Comparison of ENCODE assay signal across 29 cellular contexts in genomic region chr21:33112670-33113596, GRCh38. TPM values are rescaled to one million over a fixed set of nuclear protein-coding genes. Genes with fewer than 3 reads are reported as not detected.
DNase-seq lines count a peak whose midpoint lies in the region; ATAC-seq and TF ChIP-seq lines count a peak whose summit lies in the region.
"Had no signal": no experiment of that assay in that cellular context is flagged by ENCODE, and none has a peak within 500 bp of the region (broad histone marks: within the 10 kb centered on the region; RNA-seq: fewer than 3 reads in every experiment).

No MANE protein-coding gene starts in this region.

- H3K23ac ChIP-seq in mesendoderm (ENCODE audit: low read length) = peak overlapping the region; percentile 57

- H2BK15ac ChIP-seq in mesendoderm (replicated peaks; ENCODE audit: low read depth) = no peak overlapping the region

- H3K4me1 ChIP-seq in SJCRH30 = peaks cover 37% of the 10 kb centered on the region
- no peaks in the 10 kb centered on the region for H3K4me1 ChIP-seq in mesendoderm (ENCODE audit: control insufficient read depth, low read depth, low read length)
- H3K4me1 ChIP-seq in sigmoid colon = peaks cover 0 to 10% (median 7%) of the 10 kb centered on the region in 4 donors

- intact Hi-C loops in sigmoid colon (cut with DNase I) = no loop called here

- TF ChIP-seq CTCF in sigmoid colon (IDR thresholded peaks at IDR 0.05) = no peak

- H3K9ac ChIP-seq in mesendoderm (ENCODE audit: low read length) = no peak overlapping the region

- DNase-seq in NCI-H2171 treated with DMSO at 0.1 percent for 48 hours (lab: John Stamatoyannopoulos, UW) (peak; percentile 17), NCI-H2171 (lab: John Stamatoyannopoulos, UW) (no peak), SJCRH30 (peak in 1 of 2 experiments; percentile 42), mesendoderm (no peak), sigmoid colon (peak; percentile 38), NAMALWA (ENCODE audit: low spot score) (no peak)
- DNase-seq: CD8-positive, alpha-beta memory T cell; DMS 273 treated with DMSO at 0.1 percent for 48 hours; DMS79; EL; GDM1; IMR-90; KG1; MG63; NCI-H1048; NCI-H1694 treated with DMSO at 0.1 percent for 48 hours; NCI-H2081; NCI-H69; SHP77; SW 1271 had no signal

- H4K5ac ChIP-seq in mesendoderm (ENCODE audit: low read length) = no peak overlapping the region

- H3K79me1 ChIP-seq in mesendoderm (ENCODE audit: low read length) = no peaks in the 10 kb centered on the region

- no peak overlapping the region for H3K56ac ChIP-seq in mesendoderm (ENCODE audit: low read length)

- no peak overlapping the region for H2AK5ac ChIP-seq in mesendoderm (ENCODE audit: low read length)

- WGBS in mesendoderm (ENCODE audit: extremely low coverage, insufficient coverage, low lambda C conversion rate) = no CpG with 5 or more reads among the region's 22 CpGs
- WGBS in sigmoid colon, 2 donors = 59 to 71% methylated on average over 22 of the region's 22 CpGs

- H3K36me3 ChIP-seq in SJCRH30 (no peaks in the 10 kb centered on the region), mesendoderm (ENCODE audit: control insufficient read depth, insufficient read depth, low read length) (no peaks in the 10 kb centered on the region), sigmoid colon (no peaks in the 10 kb centered on the region)
- H3K36me3 ChIP-seq: MG63 had no signal

- TF ChIP-seq EP300 in sigmoid colon (IDR thresholded peaks at IDR 0.05) = no peak

- H2BK120ac ChIP-seq in mesendoderm (ENCODE audit: low read depth, low read length) = no peak overlapping the region

- TF ChIP-seq POLR2A in sigmoid colon (IDR thresholded peaks at IDR 0.05) = no peak

- no peak overlapping the region for H3K18ac ChIP-seq in mesendoderm (ENCODE audit: low read length)

- H2BK5ac ChIP-seq in mesendoderm (ENCODE audit: low read length) = no peak overlapping the region

- H3K4ac ChIP-seq in mesendoderm (ENCODE audit: low read depth, low read length) = no peak overlapping the region

- H3K27me3 ChIP-seq in SJCRH30 (peaks cover 31% of the 10 kb centered on the region), mesendoderm (ENCODE audit: insufficient read depth, low read length, poor library complexity) (peaks cover 4% of the 10 kb centered on the region), sigmoid colon (peaks cover 17 to 86% (median 44%) of the 10 kb centered on the region in 3 donors)

- H3K9me3 ChIP-seq in SJCRH30 (replicated peaks) (no peaks in the 10 kb centered on the region), sigmoid colon (no peaks in the 10 kb centered on the region)
- H3K9me3 ChIP-seq: MG63 had no signal

- H4K8ac ChIP-seq in mesendoderm (ENCODE audit: low read depth, low read length) = no peak overlapping the region

- no peak overlapping the region for H3K4me2 ChIP-seq in mesendoderm (ENCODE audit: low read length)

- ATAC-seq in HG02759 (IDR thresholded peaks at IDR 0.05; ENCODE audit: unreplicated experiment) (no peak), SK-N-SH treated with all-trans-retinoic acid at 6 μM for 48 hours (no peak)
- ATAC-seq: GM12878, Panc1 had no signal

- H3K4me3 ChIP-seq in SJCRH30 (peak overlapping the region; percentile 16), mesendoderm (ENCODE audit: low read length) (no peak overlapping the region), sigmoid colon (no peak overlapping the region)
- H3K4me3 ChIP-seq: GM12878, MG63, SK-N-MC had no signal

- H3K27ac ChIP-seq in SJCRH30 (no peak overlapping the region), mesendoderm (ENCODE audit: low read depth, low read length) (no peak overlapping the region), sigmoid colon (no peak overlapping the region)
- H3K27ac ChIP-seq: 22Rv1, RWPE1, SK-N-MC had no signal

- H3K79me2 ChIP-seq in mesendoderm (ENCODE audit: control insufficient read depth, insufficient read depth, low read length) = no peaks in the 10 kb centered on the region

TF ChIP-seq in SK-N-SH treated with all-trans-retinoic acid at 6 μM for 48 hours, 23 proteins besides CTCF, POLR2A, EP300 and RAD21 (continues in another document):
- TF ChIP-seq CSDC2 (CRISPR knock-in tag; IDR thresholded peaks at IDR 0.05) (no peak), PATZ1 (CRISPR knock-in tag; IDR thresholded peaks at IDR 0.05; ENCODE audit: borderline replicate concordance) (no peak), ZNF70 (CRISPR knock-in tag; IDR thresholded peaks at IDR 0.05) (no peak), ARNTL (CRISPR knock-in tag; IDR thresholded peaks at IDR 0.05; ENCODE audit: borderline replicate concordance, low read depth) (no peak), ZC3H10 (CRISPR knock-in tag; IDR thresholded peaks at IDR 0.05) (no peak), RARB (CRISPR knock-in tag; IDR thresholded peaks at IDR 0.05) (no peak), CREB5 (CRISPR knock-in tag; IDR thresholded peaks at IDR 0.05; ENCODE audit: low read depth) (no peak), ZFP3 (CRISPR knock-in tag; IDR thresholded peaks at IDR 0.05) (no peak), ESRRG (CRISPR knock-in tag; IDR thresholded peaks at IDR 0.05) (no peak), OSR1 (CRISPR knock-in tag; IDR thresholded peaks at IDR 0.05) (no peak), PPARA (CRISPR knock-in tag; IDR thresholded peaks at IDR 0.05; ENCODE audit: borderline replicate concordance) (no peak), SNAI2 (CRISPR knock-in tag; IDR thresholded peaks at IDR 0.05) (no peak), ZNF565 (CRISPR knock-in tag; conservative IDR thresholded peaks at IDR 0.05; ENCODE audit: low read depth) (no peak), CSRNP3 (CRISPR knock-in tag; IDR thresholded peaks at IDR 0.05) (no peak), TCF4 (CRISPR knock-in tag; IDR thresholded peaks at IDR 0.05; ENCODE audit: borderline replicate concordance) (no peak), TOX (CRISPR knock-in tag; IDR thresholded peaks at IDR 0.05; ENCODE audit: borderline replicate concordance) (no peak)

RNA-seq across cellular contexts. Expression of gene OLIG1, which starts 43.0 kb away (rescaled TPM):
- 2.9 and 3.3 TPM in 2 replicates for total RNA-seq in SJCRH30 (2014; rRNA removed; shearing (Covaris generic))
- polyA plus RNA-seq in mesendoderm (2013, experiment 1 of 2) = 0.17 TPM
- polyA plus RNA-seq in mesendoderm (2013, experiment 2 of 2) = not detected
- total RNA-seq in sigmoid colon = not detected
- polyA plus RNA-seq in sigmoid colon = not detected
- total RNA-seq: B cell; CD8-positive, alpha-beta memory T cell; GM12878; IMR-90; OCI-LY7 had no signal
- polyA plus RNA-seq: CD8-positive, alpha-beta memory T cell; GM12878; IMR-90 had no signal

Comparison
In these comparisons a context has a peak if more than half of its experiments do, and no peak if none do; other contexts are left out.
1. DNase-seq: peak in NCI-H2171 treated with DMSO at 0.1 percent for 48 hours (single experiment) and sigmoid colon (single experiment); none in NCI-H2171 (single experiment), mesendoderm (single experiment) and NAMALWA (single experiment).